In genomic region chr21:16425297-16425696, GRCh38 we compare ENCODE assay signal across 23 cellular contexts.
A peak's percentile ranks its signal among the peaks of the same experiment; 100 is the strongest.
DNase-seq lines count a peak whose midpoint lies in the region; ATAC-seq and TF ChIP-seq lines count a peak whose summit lies in the region.
"Had no signal": no experiment of that assay in that cellular context is flagged by ENCODE, and none has a peak within 500 bp of the region (broad histone marks: within the 10 kb centered on the region; RNA-seq: fewer than 3 reads in every experiment).

No MANE protein-coding gene starts in this region.

- no peaks in the 10 kb centered on the region for H3K79me2 ChIP-seq in SK-N-SH (ENCODE audit: insufficient read depth)

- TF ChIP-seq RAD21 in SK-N-SH (IDR thresholded peaks at IDR 0.05; ENCODE audit: low read length), result no peak

- H3K27ac Mint-ChIP-seq in nephron (peak overlapping the region; percentile 72 to 93 (median 82)), osteocyte (ENCODE audit: unreplicated experiment) (no peak overlapping the region)
- H3K27ac Mint-ChIP-seq: activated B cell treated with CpG ODN at 0.5 μM for 24 hours; activated naive CD4-positive, alpha-beta T cell treated with anti-CD3 and anti-CD28 coated beads, Interleukin-2, amount 50 U/mL, for 72 hours; activated T-helper 2 cell treated with anti-CD3 and anti-CD28 coated beads, Interferon-gamma antibody, Interleukin-2, Interleukin-4, amounts not matched to agents 10 μg/mL and 5 μg/mL and 100 μg/mL, durations not matched to agents 14 hours and 24 hours and 36 hours; memory B cell had no signal

- H2AFZ ChIP-seq in SK-N-SH (ENCODE audit: low read depth), result no peak overlapping the region

- H3F3A ChIP-seq in SK-N-SH (replicated peaks; ENCODE audit: insufficient read depth), result no peaks in the 10 kb centered on the region

- H3K4me2 ChIP-seq in SK-N-SH, result no peak overlapping the region

- H3K9ac ChIP-seq in SK-N-SH, result no peak overlapping the region

- TF ChIP-seq EP300 in SK-N-SH (IDR thresholded peaks at IDR 0.05; ENCODE audit: borderline replicate concordance in 1 of 2, low read depth in 1 of 2, low read length in 1 of 2) (no peak), upper lobe of left lung (IDR thresholded peaks at IDR 0.05) (no peak), gastroesophageal sphincter (IDR thresholded peaks at IDR 0.05) (no peak)

- H3K4me1 Mint-ChIP-seq in nephron (peaks cover 55% of the 10 kb centered on the region), osteocyte (ENCODE audit: unreplicated experiment) (peaks cover 39% of the 10 kb centered on the region)
- H3K4me1 Mint-ChIP-seq: activated B cell treated with CpG ODN at 0.5 μM for 24 hours, memory B cell had no signal

- POLR2A ChIA-PET in SK-N-SH (lab: Yijun Ruan, JAX), result no interaction called here

- no peaks in the 10 kb centered on the region for H4K20me1 ChIP-seq in SK-N-SH (ENCODE audit: insufficient read depth)

- DNase-seq in SK-N-SH, result no peak
- no peak for DNase-seq in coronary artery (ENCODE audit: low spot score)
- no peak for DNase-seq in upper lobe of left lung
- DNase-seq in activated CD8-positive, alpha-beta memory T cell treated with anti-CD3 and anti-CD28 coated beads for 24 hours, result no peak
- DNase-seq in osteocyte (ENCODE audit: extremely low spot score, unreplicated experiment), result no peak
- DNase-seq: activated B cell treated with CpG ODN at 0.5 μM for 24 hours; activated CD4-positive, alpha-beta T cell treated with anti-CD3 and anti-CD28 coated beads, Interleukin-2, amount 50 U/mL, for 4 hours; activated CD8-positive, alpha-beta memory T cell treated with anti-CD3 and anti-CD28 coated beads, Interleukin-2, amount 50 U/mL, for 4 hours; DND-41; effector memory CD4-positive, alpha-beta T cell; kidney; NCI-H2081; small intestine; stimulated activated CD4-positive, alpha-beta T cell treated with anti-CD3 and anti-CD28 coated beads, Interleukin-1b, Interleukin-23, amount 100 ng/mL, for 48 hours; T1000 had no signal

- H3K36me3 ChIP-seq in SK-N-SH (replicated peaks in 1 of 2; ENCODE audit: control insufficient read depth in 1 of 2, insufficient read depth in 2 of 2, low read length in 1 of 2), result no peaks in the 10 kb centered on the region
- no peaks in the 10 kb centered on the region for H3K36me3 ChIP-seq in upper lobe of left lung
- H3K36me3 ChIP-seq in gastroesophageal sphincter, result no peaks in the 10 kb centered on the region
- H3K36me3 ChIP-seq: ascending aorta had no signal

- H3K27me3 ChIP-seq in SK-N-SH (ENCODE audit: insufficient read depth) (no peaks in the 10 kb centered on the region), upper lobe of left lung (no peaks in the 10 kb centered on the region), gastroesophageal sphincter (no peaks in the 10 kb centered on the region)
- H3K27me3 ChIP-seq: ascending aorta had no signal

- H3K9me2 ChIP-seq in SK-N-SH, result no peaks in the 10 kb centered on the region

- H3K9me3 Mint-ChIP-seq in nephron (no peaks in the 10 kb centered on the region), osteocyte (ENCODE audit: unreplicated experiment) (no peaks in the 10 kb centered on the region)
- H3K9me3 Mint-ChIP-seq: activated B cell treated with CpG ODN at 0.5 μM for 24 hours; activated naive CD4-positive, alpha-beta T cell treated with anti-CD3 and anti-CD28 coated beads, Interleukin-2, amount 50 U/mL, for 72 hours; memory B cell had no signal

- H3K4me1 ChIP-seq in SK-N-SH (ENCODE audit: control insufficient read depth in 1 of 2, insufficient read depth in 2 of 2, low read depth in 1 of 2, low read length in 1 of 2), result peaks cover 0 to 3% of the 10 kb centered on the region in 2 experiments; a peak in 2 of 4 replicates
- H3K4me1 ChIP-seq in upper lobe of left lung, result peaks cover 0 to 6% (median 0%) of the 10 kb centered on the region in 4 donors
- H3K4me1 ChIP-seq in gastroesophageal sphincter, result no peaks in the 10 kb centered on the region
- H3K4me1 ChIP-seq: ascending aorta had no signal

- H3K4me3 ChIP-seq in SK-N-SH (ENCODE audit: low read depth in 2 of 2, low read length in 1 of 2) (no peak overlapping the region), coronary artery (peak overlapping the region; percentile 64), upper lobe of left lung (no peak overlapping the region), gastroesophageal sphincter (no peak overlapping the region)
- H3K4me3 ChIP-seq: A549 had no signal

- H3K27ac ChIP-seq in SK-N-SH (ENCODE audit: low read depth in 2 of 2, low read length in 1 of 2) (peak overlapping the region in 1 of 2 experiments; percentile 43; a peak in 2 of 4 replicates), coronary artery (peak overlapping the region in 1 of 2 donors; percentile 63), upper lobe of left lung (peak overlapping the region in 3 of 4 donors; percentile 54 to 57 (median 56)), gastroesophageal sphincter (peak overlapping the region in 1 of 4 donors; percentile 29)
- H3K27ac ChIP-seq: A549, ascending aorta had no signal

- H3K9me3 ChIP-seq in SK-N-SH, result no peaks in the 10 kb centered on the region
- no peaks in the 10 kb centered on the region for H3K9me3 ChIP-seq in upper lobe of left lung
- no peaks in the 10 kb centered on the region for H3K9me3 ChIP-seq in gastroesophageal sphincter
- H3K9me3 ChIP-seq: A549, ascending aorta had no signal

- H3K27me3 Mint-ChIP-seq in nephron (ENCODE audit: low read depth), result no peaks in the 10 kb centered on the region
- no peaks in the 10 kb centered on the region for H3K27me3 Mint-ChIP-seq in osteocyte (ENCODE audit: unreplicated experiment)
- H3K27me3 Mint-ChIP-seq: activated B cell treated with CpG ODN at 0.5 μM for 24 hours, memory B cell had no signal

- CTCF ChIA-PET in SK-N-SH (lab: Yijun Ruan, JAX), result interaction anchor here (1.0 kb wide), 1 partner anchor 447 kb away, joined by 3 read pairs; no protein-coding TSS in a partner anchor

- TF ChIP-seq CTCF in SK-N-SH (IDR thresholded peaks at IDR 0.05), result no peak
- no peak for TF ChIP-seq CTCF in coronary artery (IDR thresholded peaks at IDR 0.05)
- no peak for TF ChIP-seq CTCF in nephron (IDR thresholded peaks at IDR 0.05; ENCODE audit: unreplicated experiment in 3 of 3)
- no peak for TF ChIP-seq CTCF in upper lobe of left lung (IDR thresholded peaks at IDR 0.05)
- TF ChIP-seq CTCF in osteocyte (IDR thresholded peaks at IDR 0.05), result no peak
- TF ChIP-seq CTCF in gastroesophageal sphincter (IDR thresholded peaks at IDR 0.05), result no peak

- peak overlapping the region in 2 of 3 experiments; percentile 30 to 63 for H3K4me3 Mint-ChIP-seq in nephron
- no peak overlapping the region for H3K4me3 Mint-ChIP-seq in osteocyte (ENCODE audit: unreplicated experiment)
- H3K4me3 Mint-ChIP-seq: activated B cell treated with CpG ODN at 0.5 μM for 24 hours, memory B cell had no signal

- ATAC-seq in SK-N-SH treated with all-trans-retinoic acid at 6 μM for 48 hours, result no peak
- ATAC-seq in upper lobe of left lung (ENCODE audit: low FRiP score in 2 of 2), result no peak
- ATAC-seq in gastroesophageal sphincter, result no peak
- ATAC-seq: activated naive CD4-positive, alpha-beta T cell treated with anti-CD3 and anti-CD28 coated beads, Interleukin-2, amount 50 U/mL, for 72 hours had no signal

- no peak for TF ChIP-seq POLR2A in upper lobe of left lung (IDR thresholded peaks at IDR 0.05)
- TF ChIP-seq POLR2A in gastroesophageal sphincter (IDR thresholded peaks at IDR 0.05), result no peak

- no peaks in the 10 kb centered on the region for H3K36me3 Mint-ChIP-seq in nephron (ENCODE audit: low read depth)
- no peaks in the 10 kb centered on the region for H3K36me3 Mint-ChIP-seq in osteocyte (ENCODE audit: unreplicated experiment)
- H3K36me3 Mint-ChIP-seq: activated naive CD4-positive, alpha-beta T cell treated with anti-CD3 and anti-CD28 coated beads, Interleukin-2, amount 50 U/mL, for 72 hours; memory B cell had no signal

TF ChIP-seq in SK-N-SH treated with all-trans-retinoic acid at 6 μM for 48 hours, 23 proteins besides CTCF, POLR2A, EP300 and RAD21 (continues in another document):
- TF ChIP-seq POU6F1 (CRISPR knock-in tag; IDR thresholded peaks at IDR 0.05; ENCODE audit: borderline replicate concordance, low read depth), result no peak
- no peak for TF ChIP-seq RARB (CRISPR knock-in tag; IDR thresholded peaks at IDR 0.05)
- TF ChIP-seq, protein P1, sequence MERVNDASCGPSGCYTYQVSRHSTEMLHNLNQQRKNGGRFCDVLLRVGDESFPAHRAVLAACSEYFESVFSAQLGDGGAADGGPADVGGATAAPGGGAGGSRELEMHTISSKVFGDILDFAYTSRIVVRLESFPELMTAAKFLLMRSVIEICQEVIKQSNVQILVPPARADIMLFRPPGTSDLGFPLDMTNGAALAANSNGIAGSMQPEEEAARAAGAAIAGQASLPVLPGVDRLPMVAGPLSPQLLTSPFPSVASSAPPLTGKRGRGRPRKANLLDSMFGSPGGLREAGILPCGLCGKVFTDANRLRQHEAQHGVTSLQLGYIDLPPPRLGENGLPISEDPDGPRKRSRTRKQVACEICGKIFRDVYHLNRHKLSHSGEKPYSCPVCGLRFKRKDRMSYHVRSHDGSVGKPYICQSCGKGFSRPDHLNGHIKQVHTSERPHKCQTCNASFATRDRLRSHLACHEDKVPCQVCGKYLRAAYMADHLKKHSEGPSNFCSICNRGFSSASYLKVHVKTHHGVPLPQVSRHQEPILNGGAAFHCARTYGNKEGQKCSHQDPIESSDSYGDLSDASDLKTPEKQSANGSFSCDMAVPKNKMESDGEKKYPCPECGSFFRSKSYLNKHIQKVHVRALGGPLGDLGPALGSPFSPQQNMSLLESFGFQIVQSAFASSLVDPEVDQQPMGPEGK (CRISPR knock-in tag; IDR thresholded peaks at IDR 0.05; ENCODE audit: borderline replicate concordance), result no peak
- no peak for TF ChIP-seq ZFP3 (CRISPR knock-in tag; IDR thresholded peaks at IDR 0.05)
- TF ChIP-seq ZNF8 (CRISPR knock-in tag; IDR thresholded peaks at IDR 0.05), result no peak
- TF ChIP-seq ZNF70 (CRISPR knock-in tag; IDR thresholded peaks at IDR 0.05), result no peak
- no peak for TF ChIP-seq SNAI2 (CRISPR knock-in tag; IDR thresholded peaks at IDR 0.05)
- no peak for TF ChIP-seq ZFP30 (CRISPR knock-in tag; IDR thresholded peaks at IDR 0.05)
- no peak for TF ChIP-seq ESRRG (CRISPR knock-in tag; IDR thresholded peaks at IDR 0.05)
- TF ChIP-seq ZC3H10 (CRISPR knock-in tag; IDR thresholded peaks at IDR 0.05), result no peak
- TF ChIP-seq OSR1 (CRISPR knock-in tag; IDR thresholded peaks at IDR 0.05), result no peak
- no peak for TF ChIP-seq BACH2 (CRISPR knock-in tag; IDR thresholded peaks at IDR 0.05; ENCODE audit: borderline replicate concordance)
